ENCODE assay signal across 1 cellular context in genomic region chr2:240800241-240800640, GRCh38.
TF ChIP-seq lines count a peak whose summit lies in the region.

No MANE protein-coding gene starts in this region.

TF ChIP-seq in GM23338, 12 proteins besides CTCF, POLR2A, EP300 and RAD21 (continued from another document):
- TF ChIP-seq, protein P1, sequence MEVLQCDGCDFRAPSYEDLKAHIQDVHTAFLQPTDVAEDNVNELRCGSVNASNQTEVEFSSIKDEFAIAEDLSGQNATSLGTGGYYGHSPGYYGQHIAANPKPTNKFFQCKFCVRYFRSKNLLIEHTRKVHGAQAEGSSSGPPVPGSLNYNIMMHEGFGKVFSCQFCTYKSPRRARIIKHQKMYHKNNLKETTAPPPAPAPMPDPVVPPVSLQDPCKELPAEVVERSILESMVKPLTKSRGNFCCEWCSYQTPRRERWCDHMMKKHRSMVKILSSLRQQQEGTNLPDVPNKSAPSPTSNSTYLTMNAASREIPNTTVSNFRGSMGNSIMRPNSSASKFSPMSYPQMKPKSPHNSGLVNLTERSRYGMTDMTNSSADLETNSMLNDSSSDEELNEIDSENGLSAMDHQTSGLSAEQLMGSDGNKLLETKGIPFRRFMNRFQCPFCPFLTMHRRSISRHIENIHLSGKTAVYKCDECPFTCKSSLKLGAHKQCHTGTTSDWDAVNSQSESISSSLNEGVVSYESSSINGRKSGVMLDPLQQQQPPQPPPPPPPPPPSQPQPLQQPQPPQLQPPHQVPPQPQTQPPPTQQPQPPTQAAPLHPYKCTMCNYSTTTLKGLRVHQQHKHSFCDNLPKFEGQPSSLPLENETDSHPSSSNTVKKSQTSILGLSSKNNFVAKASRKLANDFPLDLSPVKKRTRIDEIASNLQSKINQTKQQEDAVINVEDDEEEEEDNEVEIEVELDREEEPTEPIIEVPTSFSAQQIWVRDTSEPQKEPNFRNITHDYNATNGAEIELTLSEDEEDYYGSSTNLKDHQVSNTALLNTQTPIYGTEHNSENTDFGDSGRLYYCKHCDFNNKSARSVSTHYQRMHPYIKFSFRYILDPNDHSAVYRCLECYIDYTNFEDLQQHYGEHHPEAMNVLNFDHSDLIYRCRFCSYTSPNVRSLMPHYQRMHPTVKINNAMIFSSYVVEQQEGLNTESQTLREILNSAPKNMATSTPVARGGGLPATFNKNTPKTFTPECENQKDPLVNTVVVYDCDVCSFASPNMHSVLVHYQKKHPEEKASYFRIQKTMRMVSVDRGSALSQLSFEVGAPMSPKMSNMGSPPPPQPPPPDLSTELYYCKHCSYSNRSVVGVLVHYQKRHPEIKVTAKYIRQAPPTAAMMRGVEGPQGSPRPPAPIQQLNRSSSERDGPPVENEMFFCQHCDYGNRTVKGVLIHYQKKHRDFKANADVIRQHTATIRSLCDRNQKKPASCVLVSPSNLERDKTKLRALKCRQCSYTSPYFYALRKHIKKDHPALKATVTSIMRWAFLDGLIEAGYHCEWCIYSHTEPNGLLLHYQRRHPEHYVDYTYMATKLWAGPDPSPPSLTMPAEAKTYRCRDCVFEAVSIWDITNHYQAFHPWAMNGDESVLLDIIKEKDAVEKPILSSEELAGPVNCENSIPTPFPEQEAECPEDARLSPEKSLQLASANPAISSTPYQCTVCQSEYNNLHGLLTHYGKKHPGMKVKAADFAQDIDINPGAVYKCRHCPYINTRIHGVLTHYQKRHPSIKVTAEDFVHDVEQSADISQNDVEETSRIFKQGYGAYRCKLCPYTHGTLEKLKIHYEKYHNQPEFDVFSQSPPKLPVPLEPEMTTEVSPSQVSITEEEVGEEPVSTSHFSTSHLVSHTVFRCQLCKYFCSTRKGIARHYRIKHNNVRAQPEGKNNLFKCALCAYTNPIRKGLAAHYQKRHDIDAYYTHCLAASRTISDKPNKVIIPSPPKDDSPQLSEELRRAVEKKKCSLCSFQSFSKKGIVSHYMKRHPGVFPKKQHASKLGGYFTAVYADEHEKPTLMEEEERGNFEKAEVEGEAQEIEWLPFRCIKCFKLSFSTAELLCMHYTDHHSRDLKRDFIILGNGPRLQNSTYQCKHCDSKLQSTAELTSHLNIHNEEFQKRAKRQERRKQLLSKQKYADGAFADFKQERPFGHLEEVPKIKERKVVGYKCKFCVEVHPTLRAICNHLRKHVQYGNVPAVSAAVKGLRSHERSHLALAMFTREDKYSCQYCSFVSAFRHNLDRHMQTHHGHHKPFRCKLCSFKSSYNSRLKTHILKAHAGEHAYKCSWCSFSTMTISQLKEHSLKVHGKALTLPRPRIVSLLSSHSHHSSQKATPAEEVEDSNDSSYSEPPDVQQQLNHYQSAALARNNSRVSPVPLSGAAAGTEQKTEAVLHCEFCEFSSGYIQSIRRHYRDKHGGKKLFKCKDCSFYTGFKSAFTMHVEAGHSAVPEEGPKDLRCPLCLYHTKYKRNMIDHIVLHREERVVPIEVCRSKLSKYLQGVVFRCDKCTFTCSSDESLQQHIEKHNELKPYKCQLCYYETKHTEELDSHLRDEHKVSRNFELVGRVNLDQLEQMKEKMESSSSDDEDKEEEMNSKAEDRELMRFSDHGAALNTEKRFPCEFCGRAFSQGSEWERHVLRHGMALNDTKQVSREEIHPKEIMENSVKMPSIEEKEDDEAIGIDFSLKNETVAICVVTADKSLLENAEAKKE (CRISPR knock-in tag; IDR thresholded peaks at IDR 0.05): no peak
